In genomic region chr10:132536241-132536963, GRCh38 we compare ENCODE assay signal across 8 cellular contexts. TPM values are rescaled to one million over a fixed set of nuclear protein-coding genes. Genes with fewer than 3 reads are reported as not detected.
A peak's percentile ranks its signal among the peaks of the same experiment; 100 is the strongest.
DNase-seq lines count a peak whose midpoint lies in the region; ATAC-seq, FAIRE-seq and TF ChIP-seq lines count a peak whose summit lies in the region.

No MANE protein-coding gene starts in this region.

- peak overlapping the region; percentile 43 to 58 (median 45) for H3K4me3 ChIP-seq in endothelial cell of umbilical vein (replicated peaks in 1 of 3; ENCODE audit: insufficient read depth in 1 of 3, low read depth in 1 of 3, low read length in 3 of 3)

- H4K20me1 ChIP-seq in endothelial cell of umbilical vein (replicated peaks; ENCODE audit: control insufficient read depth, extremely low read depth, insufficient read depth, low read length), result no peaks in the 10 kb centered on the region

- H3K79me2 ChIP-seq in endothelial cell of umbilical vein (ENCODE audit: control insufficient read depth, insufficient read depth, low read length), result peaks cover 20% of the 10 kb centered on the region

- POLR2A ChIA-PET in RWPE1 (lab: Yijun Ruan, JAX; ENCODE audit: low non-redundant PET) (no interaction called here), endothelial cell of umbilical vein (lab: Charles Lee) (interaction anchor here (0.6 kb wide), 1 partner anchor 143 kb away, joined by 3 read pairs; no protein-coding TSS in a partner anchor)

- H3K27ac ChIP-seq in C4-2B (peak overlapping the region; percentile 91), RWPE1 (peak overlapping the region; percentile 78), endothelial cell of umbilical vein (ENCODE audit: insufficient read depth, low read depth, low read length) (peak overlapping the region; percentile 71)

- peaks cover 33% of the 10 kb centered on the region for H3K4me1 ChIP-seq in endothelial cell of umbilical vein (ENCODE audit: control insufficient read depth, extremely low read depth, insufficient read depth, low read length)

- FAIRE-seq in endothelial cell of umbilical vein (lab: Jason Lieb, UNC), result peak; percentile 18

- no peak for DNase-seq in RWPE1 (ENCODE audit: low spot score)
- DNase-seq in endothelial cell of umbilical vein (ENCODE audit: low read depth, low spot score), result no peak
- no peak for DNase-seq in naive B cell
- no peak for DNase-seq in NCI-H2029 (lab: John Stamatoyannopoulos, UW)
- no peak for DNase-seq in dedifferentiated amniotic fluid mesenchymal stem cell (ENCODE audit: extremely low spot score)
- no peak for DNase-seq in NCI-H1436 (lab: John Stamatoyannopoulos, UW)

- peaks cover 2 to 12% (median 5%) of the 10 kb centered on the region in 7 donors for H3K9me3 Mint-ChIP-seq in naive B cell

- peak overlapping the region; percentile 75 for H3K4me2 ChIP-seq in endothelial cell of umbilical vein (ENCODE audit: insufficient read depth, low read length)

- no peaks in the 10 kb centered on the region for H3K36me3 ChIP-seq in endothelial cell of umbilical vein (ENCODE audit: control insufficient read depth in 2 of 2, extremely low read depth in 1 of 2, insufficient read depth in 2 of 2, low read length in 2 of 2)

- H3K4me3 Mint-ChIP-seq in naive B cell, result peak overlapping the region; percentile 49 to 98 (median 80)

- H3K9me1 ChIP-seq in endothelial cell of umbilical vein (replicated peaks; ENCODE audit: control insufficient read depth, extremely low read depth, insufficient read depth, low read length), result no peaks in the 10 kb centered on the region

- no peaks in the 10 kb centered on the region for H3K27me3 ChIP-seq in endothelial cell of umbilical vein (ENCODE audit: control insufficient read depth in 2 of 2, insufficient read depth in 2 of 2, low read length in 2 of 2)

- TF ChIP-seq CTCF in C4-2B (conservative IDR thresholded peaks at IDR 0.05) (no peak), RWPE1 (conservative IDR thresholded peaks at IDR 0.05; ENCODE audit: low read depth) (no peak), endothelial cell of umbilical vein (IDR thresholded peaks at IDR 0.05; ENCODE audit: extremely low read depth in 1 of 2, insufficient read depth in 1 of 2, low read depth in 1 of 2, low read length in 2 of 2) (no peak)

- intact Hi-C loops in endothelial cell of umbilical vein (cut with micrococcal nuclease), result loop anchor here (2.0 kb wide), 3 partner anchors 36 to 140 kb away; partner anchors contain the start of gene PWWP2B

- no peaks in the 10 kb centered on the region for H3K27me3 Mint-ChIP-seq in naive B cell

- peaks cover 40 to 46% (median 41%) of the 10 kb centered on the region in 3 donors for H3K4me1 Mint-ChIP-seq in naive B cell

- dilution Hi-C loops in endothelial cell of umbilical vein (cut with MboI; ENCODE audit: extremely low pct_ligation_motif_present, low sequenced_read_pairs), result no loop called here

- ATAC-seq in GM21825 (IDR thresholded peaks at IDR 0.05; ENCODE audit: unreplicated experiment), result peak; percentile 7
- ATAC-seq in naive B cell (ENCODE audit: low read depth in 2 of 2), result no peak

- TSS peak; percentile 22 for BruUV-seq in endothelial cell of umbilical vein (replicated peaks; lab: Mats Ljungman, UMichigan)

- CTCF ChIA-PET in RWPE1 (lab: Yijun Ruan, JAX), result interaction anchor here (0.6 to 1.1 kb wide), 2 partner anchors 18 to 77 kb away, joined by 3 to 5 read pairs; no protein-coding TSS in a partner anchor
- CTCF ChIA-PET in endothelial cell of umbilical vein (lab: Charles Lee), result interaction anchor here (0.6 kb wide), 1 partner anchor 76 kb away, joined by 3 read pairs; no protein-coding TSS in a partner anchor

- peak overlapping the region; percentile 59 for H3K9ac ChIP-seq in endothelial cell of umbilical vein (replicated peaks; ENCODE audit: extremely low read depth, insufficient read depth, low read length)

- H2AFZ ChIP-seq in endothelial cell of umbilical vein (ENCODE audit: low read depth, low read length), result peak overlapping the region; percentile 86

- no peaks in the 10 kb centered on the region for H3K9me3 ChIP-seq in endothelial cell of umbilical vein (replicated peaks; ENCODE audit: control insufficient read depth, insufficient read depth, low read length)

- no peak for TF ChIP-seq POLR2A in endothelial cell of umbilical vein (IDR thresholded peaks at IDR 0.05; ENCODE audit: low read depth, low read length)

- peaks cover 4 to 6% of the 10 kb centered on the region in 2 donors for H3K36me3 Mint-ChIP-seq in naive B cell

- peak overlapping the region in 4 of 6 donors; percentile 70 to 97 (median 86) for H3K27ac Mint-ChIP-seq in naive B cell

TF ChIP-seq in endothelial cell of umbilical vein, 7 proteins besides CTCF, POLR2A, EP300 and RAD21:
- no peak for TF ChIP-seq MAX (IDR thresholded peaks at IDR 0.05; ENCODE audit: insufficient read depth, insufficient read length)
- TF ChIP-seq POLR2AphosphoS5 (IDR thresholded peaks at IDR 0.05; ENCODE audit: insufficient read depth, low read depth, low read length), result no peak
- TF ChIP-seq MYC (IDR thresholded peaks at IDR 0.05; ENCODE audit: low read depth, low read length), result no peak
- no peak for TF ChIP-seq JUN (IDR thresholded peaks at IDR 0.05; ENCODE audit: borderline replicate concordance, insufficient read depth, insufficient read length, low read depth)

RNA-seq across cellular contexts. Expression of gene INPP5A, which starts 1.2 kb away (rescaled TPM):
- total RNA-seq in endothelial cell of umbilical vein, result 33.2 and 35.9 TPM in 2 replicates
- polyA plus RNA-seq in endothelial cell of umbilical vein (21.2 and 22.9 TPM in 2 replicates), naive B cell (ENCODE audit: low read depth in 6 of 6) (1 to 10 TPM; 1.3 to 6.7 (median 2.1) TPM)
- polyA plus RNA-seq in endothelial cell of umbilical vein (2011; cell fraction: cytosol; rRNA removed), result 20.0 and 20.6 TPM in 2 replicates
- 21.7 and 22.8 TPM in 2 replicates for polyA plus RNA-seq in endothelial cell of umbilical vein (2011; cell fraction: nucleus; rRNA removed)
- 22.3 and 25.8 TPM in 2 replicates for polyA plus RNA-seq in endothelial cell of umbilical vein (2012)
- 25.2 and 25.6 TPM in 2 replicates for polyA minus RNA-seq in endothelial cell of umbilical vein
- 9.6 TPM for polyA minus RNA-seq in endothelial cell of umbilical vein (2011; cell fraction: cytosol; rRNA and poly(A)+ RNA removed)
- 22.7 and 23.2 TPM in 2 replicates for polyA minus RNA-seq in endothelial cell of umbilical vein (2011; cell fraction: nucleus; rRNA and poly(A)+ RNA removed)
